Comparison of ENCODE assay signal across 2 cellular contexts in genomic region chr3:195621095-195621494, GRCh38.
TF ChIP-seq lines count a peak whose summit lies in the region.
"Not testable (repeated sequence)": the region's sequence is repeated elsewhere in the genome, so short reads cannot be mapped to it uniquely, and the experiment has no call there.

No MANE protein-coding gene starts in this region.

TF ChIP-seq in HEK293, 187 proteins besides CTCF, POLR2A, EP300 and RAD21:
- TF ChIP-seq ZBTB11 (tag by site-specific recombination; conservative IDR thresholded peaks at IDR 0.05; ENCODE audit: low read depth) = peak; percentile 85

TF ChIP-seq in K562, 482 proteins besides CTCF, POLR2A, EP300 and RAD21 (continued from another document):
- peak; percentile 40; the same call in 1 of the 2 replicates for TF ChIP-seq ZBTB40 (IDR thresholded peaks at IDR 0.05)
- not testable (repeated sequence) for TF ChIP-seq ZBTB40 (CRISPR knock-in tag; IDR thresholded peaks at IDR 0.05)
